ENCODE assay signal across 28 cellular contexts in genomic region chr3:37037352-37037751, GRCh38.
"Had no signal": no experiment of that assay in that cellular context is flagged by ENCODE, and none has a peak within 500 bp of the region (broad histone marks: within the 10 kb centered on the region; RNA-seq: fewer than 3 reads in every experiment).

No MANE protein-coding gene starts in this region.

- H3K79me2 ChIP-seq: hepatocyte had no signal

- H3K27ac ChIP-seq: colonic mucosa, coronary artery, dorsolateral prefrontal cortex, epithelial cell of prostate, esophagus muscularis mucosa, esophagus squamous epithelium, foreskin keratinocyte, gastroesophageal sphincter, heart right ventricle, hepatocyte had no signal

- H2AFZ ChIP-seq: hepatocyte had no signal

- H3K4me1 Mint-ChIP-seq: endodermal cell had no signal

- DNase-seq: colonic mucosa; cortex of kidney; dermis blood vessel endothelial cell; dorsolateral prefrontal cortex; effector CD4-positive, alpha-beta T cell; effector CD8-positive, alpha-beta T cell; effector memory CD4-positive, alpha-beta T cell; effector memory CD8-positive, alpha-beta T cell; endodermal cell; esophagus squamous epithelium; foreskin fibroblast; foreskin keratinocyte; foreskin melanocyte; gastrocnemius medialis; glutamatergic neuron; head of caudate nucleus; heart left ventricle; heart right ventricle had no signal

- H3K27ac Mint-ChIP-seq: dendritic cell treated with granulocyte-macrophage colony-stimulating factor and Interleukin-4, amounts not matched to agents 40 ng/mL and 50 ng/mL, for 4 days; effector memory CD8-positive, alpha-beta T cell; endodermal cell had no signal

- FAIRE-seq: colon, endometrium, frontal cortex had no signal

- H3K4me3 Mint-ChIP-seq: dendritic cell treated with granulocyte-macrophage colony-stimulating factor and Interleukin-4, amounts not matched to agents 40 ng/mL and 50 ng/mL, for 4 days; effector memory CD8-positive, alpha-beta T cell; endodermal cell had no signal

- H3K27me3 Mint-ChIP-seq: dendritic cell treated with granulocyte-macrophage colony-stimulating factor and Interleukin-4, amounts not matched to agents 40 ng/mL and 50 ng/mL, for 4 days; effector memory CD8-positive, alpha-beta T cell had no signal

- H3K4me1 ChIP-seq: colonic mucosa, foreskin keratinocyte had no signal

- H3K4me3 ChIP-seq: colonic mucosa, coronary artery, dorsolateral prefrontal cortex, esophagus muscularis mucosa, esophagus squamous epithelium, gastrocnemius medialis, gastroesophageal sphincter, heart left ventricle, heart right ventricle, hepatocyte had no signal

- H3K9me3 ChIP-seq: colonic mucosa, esophagus muscularis mucosa had no signal

- H3K4me2 ChIP-seq: hepatocyte had no signal

- ATAC-seq: effector memory CD8-positive, alpha-beta T cell; esophagus mucosa; foreskin keratinocyte; gastrocnemius medialis; gastroesophageal sphincter; heart left ventricle; heart right ventricle had no signal

- H3K27me3 ChIP-seq: colonic mucosa, dorsolateral prefrontal cortex, esophagus muscularis mucosa, esophagus squamous epithelium, foreskin keratinocyte, gastrocnemius medialis, gastroesophageal sphincter, heart left ventricle, heart right ventricle, hepatocyte had no signal
